In the genomic region with DNA sequence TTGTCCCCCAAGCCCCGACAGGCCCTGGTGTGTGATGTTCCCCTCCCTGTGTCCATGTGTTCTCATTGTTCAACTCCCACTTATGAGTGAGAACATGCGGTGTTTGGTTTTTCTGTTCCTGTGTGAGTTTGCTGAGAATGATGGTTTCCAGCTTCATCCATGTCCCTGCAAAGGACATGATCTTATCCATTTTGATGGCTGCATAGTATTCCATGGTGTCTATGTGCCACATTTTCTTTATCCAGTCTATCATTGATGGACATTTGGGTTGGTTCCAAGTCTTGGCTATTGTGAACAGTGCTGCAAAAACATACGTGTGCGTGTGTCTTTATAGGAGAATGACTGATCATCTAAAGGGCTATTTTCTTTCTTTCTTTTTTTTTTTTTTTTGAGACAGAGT, we compare ENCODE assay signal across 2 cellular contexts. TPM values are rescaled to one million over a fixed set of nuclear protein-coding genes. Genes with fewer than 3 reads are reported as not detected.
"Had no signal": no experiment of that assay in that cellular context is flagged by ENCODE, and none has a peak within 500 bp of the region (broad histone marks: within the 10 kb centered on the region; RNA-seq: fewer than 3 reads in every experiment).

No MANE protein-coding gene starts in this region.

RNA-seq across cellular contexts. Expression of gene IL3RA, which starts 4.2 kb away (rescaled TPM):
- total RNA-seq: HT-29, IMR-90 had no signal
- polyA plus RNA-seq: IMR-90 had no signal
